27 cellular contexts compared by ENCODE assay signal in genomic region chr6:117861545-117861944, GRCh38.
"Had no signal": no experiment of that assay in that cellular context is flagged by ENCODE, and none has a peak within 500 bp of the region (broad histone marks: within the 10 kb centered on the region; RNA-seq: fewer than 3 reads in every experiment).

No MANE protein-coding gene starts in this region.

- H3K4me1 ChIP-seq: stomach, suprapubic skin, testis, thyroid gland, tibial artery, tibial nerve, transverse colon, upper lobe of left lung, upper lobe of right lung, uterus, vagina had no signal

- ATAC-seq: stimulated activated effector memory CD8-positive, alpha-beta T cell treated with anti-CD3 and anti-CD28 coated beads, Interleukin-12 subunit alpha, Interleukin-12 subunit beta, amount 100 ng/mL, for 72 hours; stimulated activated memory B cell treated with anti-CD40 and anti-IgM and Interleukin-4, amounts not matched to agents 10 μg/mL and 1 μg/mL and 100 μg/mL, for 72 hours; stimulated activated naive B cell treated with anti-CD40 and anti-IgM and Interleukin-4, amounts not matched to agents 10 μg/mL and 1 μg/mL and 100 μg/mL, for 72 hours; stimulated activated naive CD8-positive, alpha-beta T cell treated with anti-CD3 and anti-CD28 coated beads, Interleukin-15, amount 100 ng/mL, for 72 hours; stimulated activated naive CD8-positive, alpha-beta T cell treated with anti-CD3 and anti-CD28 coated beads, Interleukin-15, Interleukin-2, amounts not matched to agents 100 U/mL and 50 U/mL, for 24 hours; upper lobe of right lung had no signal

- DNase-seq: stimulated activated CD4-positive, alpha-beta T cell treated with anti-CD3 and anti-CD28 coated beads, Interleukin-2, amount 100 ng/mL, for 48 hours; stimulated activated CD4-positive, alpha-beta T cell treated with anti-CD3 and anti-CD28 coated beads, Interleukin-4, amount 100 ng/mL, for 1 hour; stimulated activated CD4-positive, alpha-beta T cell treated with anti-CD3 and anti-CD28 coated beads, Interleukin-4, amount 100 ng/mL, for 24 hours; stimulated activated CD4-positive, alpha-beta T cell treated with anti-CD3 and anti-CD28 coated beads, Interleukin-4, amount 100 ng/mL, for 4 hours; stimulated activated CD8-positive, alpha-beta memory T cell treated with anti-CD3 and anti-CD28 coated beads, Interleukin-4, amount 100 ng/mL, for 48 hours; stimulated activated naive B cell treated with anti-CD40 and anti-IgM and Interleukin-4, amounts not matched to agents 10 μg/mL and 1 μg/mL and 100 μg/mL, for 72 hours; stimulated activated naive CD4-positive, alpha-beta T cell; stimulated activated naive CD4-positive, alpha-beta T cell treated with Interleukin-2 at 50 U/mL for 16 hours; stimulated activated naive CD8-positive, alpha-beta T cell treated with anti-CD3 and anti-CD28 coated beads, Interleukin-15, amount 100 ng/mL, for 72 hours; stimulated activated naive CD8-positive, alpha-beta T cell treated with anti-CD3 and anti-CD28 coated beads, Interleukin-15, Interleukin-2, amounts not matched to agents 100 U/mL and 50 U/mL, for 24 hours; stomach; substantia nigra; testis; thyroid gland; tibial artery; transverse colon; trophoblast cell; upper lobe of left lung; upper lobe of right lung; uterus had no signal

- H3K27ac ChIP-seq: stomach, suprapubic skin, testis, thoracic aorta, thyroid gland, tibial artery, tibial nerve, transverse colon, upper lobe of left lung, upper lobe of right lung, uterus, vagina had no signal

- H3K36me3 ChIP-seq: stomach, suprapubic skin, thoracic aorta, thyroid gland, tibial artery, tibial nerve, transverse colon, upper lobe of left lung, upper lobe of right lung, uterus, vagina had no signal

- H3K9me3 ChIP-seq: suprapubic skin, testis, thoracic aorta, thyroid gland, transverse colon, upper lobe of right lung, uterus, vagina had no signal

- H3K27me3 ChIP-seq: stomach, suprapubic skin, testis, thyroid gland, tibial artery, tibial nerve, transverse colon, upper lobe of left lung, upper lobe of right lung, uterus, vagina had no signal

- H3K4me3 ChIP-seq: stomach, suprapubic skin, testis, thoracic aorta, thyroid gland, tibial artery, tibial nerve, transverse colon, upper lobe of left lung, upper lobe of right lung, uterus, vagina had no signal

- FAIRE-seq: urothelium cell line had no signal
